16 cellular contexts compared by ENCODE assay signal in the genomic region with DNA sequence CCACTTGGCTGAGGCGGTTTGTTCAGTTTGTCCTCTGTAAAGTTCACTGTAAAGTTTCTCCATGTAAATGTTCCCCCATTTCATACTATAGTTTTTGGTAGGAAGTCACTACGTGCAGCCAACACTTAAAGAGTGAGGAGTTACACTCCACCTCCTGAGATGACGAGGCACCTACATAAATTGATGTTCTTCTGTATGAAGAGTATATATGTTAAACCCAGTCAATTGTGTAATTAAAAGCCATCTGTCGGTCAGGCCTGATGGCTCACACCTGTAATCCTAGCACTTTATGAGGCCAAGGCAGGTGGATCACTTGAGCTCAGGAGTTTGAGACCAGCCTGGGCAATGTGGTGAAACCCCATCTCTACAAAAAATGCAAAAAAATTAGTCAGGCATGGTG. TPM values are rescaled to one million over a fixed set of nuclear protein-coding genes. Genes with fewer than 3 reads are reported as not detected.
A peak's percentile ranks its signal among the peaks of the same experiment; 100 is the strongest.
DNase-seq lines count a peak whose midpoint lies in the region; ATAC-seq and TF ChIP-seq lines count a peak whose summit lies in the region.
"Had no signal": no experiment of that assay in that cellular context is flagged by ENCODE, and none has a peak within 500 bp of the region (broad histone marks: within the 10 kb centered on the region; RNA-seq: fewer than 3 reads in every experiment).

No MANE protein-coding gene starts in this region.

- H3K27ac ChIP-seq in SU-DHL-6 (ENCODE audit: low read depth, low read length) (no peak overlapping the region), upper lobe of right lung (no peak overlapping the region)
- H3K27ac ChIP-seq: BLaER1 treated with 17β-estradiol and CSF1 and Interleukin-3, amounts not matched to agents 10 nM and 100 nM; Peyer's patch had no signal

- no peak overlapping the region for H3K9ac ChIP-seq in SU-DHL-6 (ENCODE audit: low read length)
- H3K9ac ChIP-seq: BLaER1 treated with 17β-estradiol and CSF1 and Interleukin-3, amounts not matched to agents 10 nM and 100 nM had no signal

- H3K4me3 ChIP-seq in SU-DHL-6 (ENCODE audit: insufficient read depth, low read length, poor library complexity, severe bottlenecking) (no peak overlapping the region), upper lobe of right lung (no peak overlapping the region)
- H3K4me3 ChIP-seq: BLaER1 treated with 17β-estradiol and CSF1 and Interleukin-3, amounts not matched to agents 10 nM and 100 nM; K562; Peyer's patch had no signal

- no peaks in the 10 kb centered on the region for H3K4me1 ChIP-seq in upper lobe of right lung
- H3K4me1 ChIP-seq: Peyer's patch had no signal

- H3K9me3 ChIP-seq in SU-DHL-6 (ENCODE audit: insufficient read depth, low read length) (no peaks in the 10 kb centered on the region), upper lobe of right lung (no peaks in the 10 kb centered on the region)
- H3K9me3 ChIP-seq: BLaER1 treated with 17β-estradiol and CSF1 and Interleukin-3, amounts not matched to agents 10 nM and 100 nM; Peyer's patch had no signal

- peak; percentile 6 for DNase-seq in NCI-H82 (lab: John Stamatoyannopoulos, UW)
- no peak for DNase-seq in NCI-H82 treated with DMSO at 0.1 percent for 48 hours (lab: John Stamatoyannopoulos, UW; ENCODE audit: unreplicated experiment)
- DNase-seq in NCI-H2171 treated with DMSO at 0.1 percent for 48 hours (lab: John Stamatoyannopoulos, UW) = peak; percentile 68
- DNase-seq in GM13976 (ENCODE audit: low spot score) = no peak
- no peak for DNase-seq in RPMI8226
- DNase-seq in upper lobe of right lung = no peak
- DNase-seq: DMS153, H9, NCI-H1694 treated with DMSO at 0.1 percent for 48 hours, NCI-H526 treated with DMSO at 0.1 percent for 48 hours, Peyer's patch, SHP77 had no signal

- peak overlapping the region; percentile 1 for H3K4me2 ChIP-seq in SU-DHL-6 (ENCODE audit: low read depth, low read length, poor library complexity, severe bottlenecking)
- H3K4me2 ChIP-seq: BLaER1 treated with 17β-estradiol and CSF1 and Interleukin-3, amounts not matched to agents 10 nM and 100 nM had no signal

- intact Hi-C loops in upper lobe of right lung (cut with DNase I) = no loop called here

- TF ChIP-seq CTCF in SU-DHL-6 (IDR thresholded peaks at IDR 0.05; ENCODE audit: insufficient read depth, low read length, poor library complexity, severe bottlenecking) (no peak), GM13976 (IDR thresholded peaks at IDR 0.05; ENCODE audit: borderline replicate concordance, control extremely low read depth, extremely low read depth, insufficient read depth, missing control alignments) (no peak), upper lobe of right lung (IDR thresholded peaks at IDR 0.05) (no peak)

- H3F3A ChIP-seq in SU-DHL-6 (ENCODE audit: insufficient read depth) = peaks cover 5% of the 10 kb centered on the region; the same call in 1 of the 2 replicates

- H2AFZ ChIP-seq in SU-DHL-6 (ENCODE audit: low read depth, low read length, severe bottlenecking) = no peak overlapping the region

- peaks cover 50% of the 10 kb centered on the region for H3K79me2 ChIP-seq in SU-DHL-6 (ENCODE audit: insufficient read depth, low read length)

- ATAC-seq in HG02763 (IDR thresholded peaks at IDR 0.05; ENCODE audit: unreplicated experiment) = no peak
- ATAC-seq in upper lobe of right lung = no peak
- ATAC-seq: K562 had no signal

- no peaks in the 10 kb centered on the region for H3K9me2 ChIP-seq in SU-DHL-6 (replicated peaks; ENCODE audit: insufficient read depth, low read length)

- H3K36me3 ChIP-seq in SU-DHL-6 (ENCODE audit: low read length) = no peaks in the 10 kb centered on the region
- H3K36me3 ChIP-seq in upper lobe of right lung = no peaks in the 10 kb centered on the region
- H3K36me3 ChIP-seq: Peyer's patch had no signal

- peaks cover 4% of the 10 kb centered on the region for H4K20me1 ChIP-seq in SU-DHL-6 (ENCODE audit: low read depth, low read length)

- in situ Hi-C loops in GM13976 (cut with MboI; ENCODE audit: low sequenced_read_pairs, unreplicated experiment) = loop anchor here (25.0 kb wide), 3 partner anchors 258 to 808 kb away; no protein-coding TSS in a partner anchor

- H3K27me3 ChIP-seq in SU-DHL-6 (ENCODE audit: low read length) = no peaks in the 10 kb centered on the region
- H3K27me3 ChIP-seq in upper lobe of right lung = no peaks in the 10 kb centered on the region
- H3K27me3 ChIP-seq: BLaER1 treated with 17β-estradiol and CSF1 and Interleukin-3, amounts not matched to agents 10 nM and 100 nM; Peyer's patch had no signal

RNA-seq across cellular contexts. Expression of a gene that starts 7.6 kb away (rescaled TPM):
- total RNA-seq in upper lobe of right lung = 25.2 TPM

RNA-seq across cellular contexts. Expression of a gene that starts 7.8 kb away (rescaled TPM):
- 30.0 TPM for total RNA-seq in upper lobe of right lung

Comparison
In these comparisons a context has a peak if more than half of its experiments do, and no peak if none do; other contexts are left out.
1. DNase-seq: peak in NCI-H82 (single experiment) and NCI-H2171 treated with DMSO at 0.1 percent for 48 hours (single experiment); none in NCI-H82 treated with DMSO at 0.1 percent for 48 hours (single experiment), GM13976 (single experiment), RPMI8226 (single experiment) and upper lobe of right lung (single experiment).